In genomic region chr13:112574476-112575294, GRCh38 we compare ENCODE assay signal across 2 cellular contexts.
TF ChIP-seq lines count a peak whose summit lies in the region.

No MANE protein-coding gene starts in this region.

TF ChIP-seq in GM23338, 12 proteins besides CTCF, POLR2A, EP300 and RAD21 (continued from another document):
- no peak for TF ChIP-seq REST (IDR thresholded peaks at IDR 0.05; ENCODE audit: unreplicated experiment)

TF ChIP-seq in SK-N-SH treated with all-trans-retinoic acid at 6 μM for 48 hours, 23 proteins besides CTCF, POLR2A, EP300 and RAD21 (continued from another document):
- TF ChIP-seq PATZ1 (CRISPR knock-in tag; IDR thresholded peaks at IDR 0.05; ENCODE audit: borderline replicate concordance) (no peak), BACH2 (CRISPR knock-in tag; IDR thresholded peaks at IDR 0.05; ENCODE audit: borderline replicate concordance) (no peak), SNAI2 (CRISPR knock-in tag; IDR thresholded peaks at IDR 0.05) (no peak), RARB (CRISPR knock-in tag; IDR thresholded peaks at IDR 0.05) (no peak), ZNF8 (CRISPR knock-in tag; IDR thresholded peaks at IDR 0.05) (no peak)
- TF ChIP-seq, protein P1, sequence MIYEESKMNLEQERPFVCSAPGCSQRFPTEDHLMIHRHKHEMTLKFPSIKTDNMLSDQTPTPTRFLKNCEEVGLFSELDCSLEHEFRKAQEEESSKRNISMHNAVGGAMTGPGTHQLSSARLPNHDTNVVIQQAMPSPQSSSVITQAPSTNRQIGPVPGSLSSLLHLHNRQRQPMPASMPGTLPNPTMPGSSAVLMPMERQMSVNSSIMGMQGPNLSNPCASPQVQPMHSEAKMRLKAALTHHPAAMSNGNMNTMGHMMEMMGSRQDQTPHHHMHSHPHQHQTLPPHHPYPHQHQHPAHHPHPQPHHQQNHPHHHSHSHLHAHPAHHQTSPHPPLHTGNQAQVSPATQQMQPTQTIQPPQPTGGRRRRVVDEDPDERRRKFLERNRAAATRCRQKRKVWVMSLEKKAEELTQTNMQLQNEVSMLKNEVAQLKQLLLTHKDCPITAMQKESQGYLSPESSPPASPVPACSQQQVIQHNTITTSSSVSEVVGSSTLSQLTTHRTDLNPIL (CRISPR knock-in tag; IDR thresholded peaks at IDR 0.05; ENCODE audit: low read depth): no peak
